Comparison of ENCODE assay signal across 22 cellular contexts in the genomic region with DNA sequence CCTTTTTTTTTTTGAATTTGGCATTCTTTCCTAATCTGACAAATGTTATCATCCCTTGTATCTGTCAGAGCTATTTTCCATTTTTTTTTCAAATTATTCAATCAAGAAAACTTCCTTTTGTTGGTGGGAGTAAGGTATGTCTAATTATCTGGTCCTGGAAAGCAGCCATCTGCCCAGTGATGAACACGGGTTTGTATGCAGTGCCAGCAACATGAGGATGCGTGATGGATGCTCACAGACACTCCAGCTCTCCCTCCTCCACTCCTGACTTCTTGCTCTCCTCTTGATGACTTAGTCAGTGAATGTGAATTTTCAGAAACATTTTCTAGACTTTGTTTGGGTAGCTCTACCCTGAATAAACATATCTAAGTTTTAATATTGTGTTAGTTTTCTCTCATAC.
"Had no signal": no experiment of that assay in that cellular context is flagged by ENCODE, and none has a peak within 500 bp of the region (broad histone marks: within the 10 kb centered on the region; RNA-seq: fewer than 3 reads in every experiment).

No MANE protein-coding gene starts in this region.

- ATAC-seq: activated CD8-positive, alpha-beta memory T cell treated with anti-CD3 and anti-CD28 coated beads, Interleukin-2, amount 10 ng/mL, durations not matched to agents 7 days and 5 days; activated T-cell treated with anti-CD3 and anti-CD28 coated beads, Interleukin-2, amount 50 U/mL, for 4 hours; activated T-helper 17 cell treated with anti-CD3 and anti-CD28 coated beads, Interleukin-2, amount 50 U/mL, for 72 hours had no signal

- H3K9me3 ChIP-seq: MG63 had no signal

- H3K27ac ChIP-seq: brain microvascular endothelial cell, cardiac muscle cell, PC-9, WERI-Rb-1 had no signal

- DNase-seq: activated CD4-positive, alpha-beta T cell treated with anti-CD3 and anti-CD28 coated beads for 4 hours; activated CD8-positive, alpha-beta memory T cell treated with anti-CD3 and anti-CD28 coated beads, Interleukin-2, amount 10 ng/mL, durations not matched to agents 7 days and 5 days; activated gamma-delta T cell; activated naive CD4-positive, alpha-beta T cell treated with anti-CD3 and anti-CD28 coated beads for 36 hours; activated T-cell treated with anti-CD3 and anti-CD28 coated beads, Interleukin-2, amount 50 U/mL, for 4 hours; brain microvascular endothelial cell; MG63; MV-4-11; NCI-H1092 treated with DMSO at 0.1 percent for 48 hours; NCI-H1417 treated with DMSO at 0.1 percent for 48 hours; NCI-H1694; NCI-H2029; NCI-H2107; NCI-H510A treated with DMSO at 0.1 percent for 48 hours; NCI-H69; PC-9; SHP77 treated with DMSO at 0.1 percent for 48 hours; T-helper 1 cell; WERI-Rb-1 had no signal

- H3K27ac Mint-ChIP-seq: activated CD8-positive, alpha-beta memory T cell treated with anti-CD3 and anti-CD28 coated beads, Interleukin-2, amount 10 ng/mL, durations not matched to agents 7 days and 5 days; activated naive CD4-positive, alpha-beta T cell treated with anti-CD3 and anti-CD28 coated beads for 36 hours; activated naive CD8-positive, alpha-beta T cell; activated T-helper 17 cell treated with anti-CD3 and anti-CD28 coated beads, Interleukin-2, amount 50 U/mL, for 72 hours had no signal

- H3K9me3 Mint-ChIP-seq: activated naive CD4-positive, alpha-beta T cell treated with anti-CD3 and anti-CD28 coated beads for 36 hours; activated T-helper 17 cell treated with anti-CD3 and anti-CD28 coated beads, Interleukin-2, amount 50 U/mL, for 72 hours had no signal

- H3K4me3 ChIP-seq: cardiac muscle cell, MG63, PC-9 had no signal

- H3K27me3 Mint-ChIP-seq: activated CD8-positive, alpha-beta memory T cell treated with anti-CD3 and anti-CD28 coated beads, Interleukin-2, amount 10 ng/mL, durations not matched to agents 7 days and 5 days; activated naive CD8-positive, alpha-beta T cell; activated T-helper 17 cell treated with anti-CD3 and anti-CD28 coated beads, Interleukin-2, amount 50 U/mL, for 72 hours had no signal

- H3K27me3 ChIP-seq: brain microvascular endothelial cell, cardiac muscle cell, MG63 had no signal

- H3K36me3 ChIP-seq: brain microvascular endothelial cell, cardiac muscle cell, MG63, WERI-Rb-1 had no signal

- H3K4me3 Mint-ChIP-seq: activated CD8-positive, alpha-beta memory T cell treated with anti-CD3 and anti-CD28 coated beads, Interleukin-2, amount 10 ng/mL, durations not matched to agents 7 days and 5 days; activated naive CD4-positive, alpha-beta T cell treated with anti-CD3 and anti-CD28 coated beads for 36 hours; activated naive CD8-positive, alpha-beta T cell; activated T-cell treated with anti-CD3 and anti-CD28 coated beads, Interleukin-2, amount 50 U/mL, for 4 hours; activated T-helper 17 cell treated with anti-CD3 and anti-CD28 coated beads, Interleukin-2, amount 50 U/mL, for 72 hours had no signal

- H3K4me1 Mint-ChIP-seq: activated T-helper 17 cell treated with anti-CD3 and anti-CD28 coated beads, Interleukin-2, amount 50 U/mL, for 72 hours had no signal
